20 cellular contexts compared by ENCODE assay signal in the genomic region with DNA sequence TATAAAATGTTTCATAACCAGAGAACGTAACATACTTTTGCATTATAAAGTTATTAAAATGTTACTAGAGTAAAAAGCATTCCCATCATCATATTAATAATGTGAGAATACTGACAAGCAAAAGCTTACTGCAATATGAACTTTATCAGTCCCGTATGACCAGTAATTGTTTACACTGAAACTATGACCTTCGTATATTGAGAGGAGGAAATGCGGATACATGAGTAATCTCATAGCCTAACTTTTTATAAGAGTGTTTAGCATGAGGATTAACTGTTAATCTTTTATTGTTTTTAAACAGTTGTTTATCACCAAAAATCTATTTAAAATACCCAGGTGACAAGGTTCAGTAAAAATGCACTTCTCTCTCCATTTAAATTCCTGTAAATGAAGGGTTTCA.
"Had no signal": no experiment of that assay in that cellular context is flagged by ENCODE, and none has a peak within 500 bp of the region (broad histone marks: within the 10 kb centered on the region; RNA-seq: fewer than 3 reads in every experiment).

No MANE protein-coding gene starts in this region.

- H3K27me3 ChIP-seq: brain microvascular endothelial cell had no signal

- H3K4me3 ChIP-seq: PC-9 had no signal

- H2AFZ ChIP-seq: PC-9 had no signal

- H3K36me3 ChIP-seq: brain microvascular endothelial cell had no signal

- H3K27ac ChIP-seq: brain microvascular endothelial cell, PC-9, VCaP had no signal

- DNase-seq: activated CD4-positive, alpha-beta memory T cell treated with anti-CD3 and anti-CD28 coated beads for 36 hours; activated CD4-positive, alpha-beta T cell treated with anti-CD3 and anti-CD28 coated beads, Interleukin-2, amount 10 ng/mL, durations not matched to agents 7 days and 5 days; activated CD4-positive, CD25-positive, alpha-beta regulatory T cell; activated CD8-positive, alpha-beta memory T cell treated with anti-CD3 and anti-CD28 coated beads for 24 hours; activated gamma-delta T cell; activated naive CD4-positive, alpha-beta T cell treated with anti-CD3 and anti-CD28 coated beads for 36 hours; activated T-cell treated with anti-CD3 and anti-CD28 coated beads, Interleukin-2, amount 50 U/mL, for 4 hours; brain microvascular endothelial cell; cerebellar nuclear complex; MM.1S; NCI-H1105; NCI-H1436; NCI-H1694 treated with DMSO at 0.1 percent for 48 hours; NCI-H2081; NCI-H510A treated with DMSO at 0.1 percent for 48 hours; PC-9; SHP77 treated with DMSO at 0.1 percent for 48 hours; T-helper 17 cell; T-helper 9 cell had no signal

- H3K4me2 ChIP-seq: PC-9 had no signal

- ATAC-seq: activated T-cell treated with anti-CD3 and anti-CD28 coated beads, Interleukin-2, amount 50 U/mL, for 4 hours; T-helper 17 cell had no signal
